Comparison of ENCODE assay signal across 30 cellular contexts in the genomic region with DNA sequence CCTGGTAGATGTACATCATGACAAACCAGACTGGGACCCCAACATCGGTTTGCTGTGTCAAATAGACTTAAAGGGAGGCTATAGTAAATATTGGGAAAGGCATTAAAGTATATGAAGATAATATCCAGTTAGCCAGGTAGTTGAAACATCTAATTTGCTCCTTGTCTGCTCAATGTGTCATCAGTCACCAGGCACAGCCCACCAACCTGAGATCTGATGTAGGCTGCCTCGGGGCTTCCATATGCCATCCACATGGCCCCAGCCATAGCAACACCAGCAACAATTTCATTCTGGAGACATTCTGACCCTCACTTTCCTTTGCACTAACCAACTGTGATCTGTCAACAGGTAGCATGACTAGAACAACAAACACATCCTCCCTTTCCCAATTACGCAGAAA.
"Had no signal": no experiment of that assay in that cellular context is flagged by ENCODE, and none has a peak within 500 bp of the region (broad histone marks: within the 10 kb centered on the region; RNA-seq: fewer than 3 reads in every experiment).

No MANE protein-coding gene starts in this region.

- H3K4me1 ChIP-seq: left ventricle myocardium inferior, pancreas, prostate gland, suprapubic skin, tibial artery, upper lobe of right lung had no signal

- H3K27me3 ChIP-seq: pancreas, suprapubic skin, tibial artery, upper lobe of right lung had no signal

- H3K27ac Mint-ChIP-seq: immature natural killer cell; naive thymus-derived CD4-positive, alpha-beta T cell; natural killer cell treated with Interleukin-12 subunit alpha and Interleukin-12 subunit beta and Interleukin-15 and Interleukin-18, amount 100 ng/mL, for 72 hours; stimulated activated naive CD8-positive, alpha-beta T cell treated with anti-CD3 and anti-CD28 coated beads, Interleukin-15, Interleukin-2, amounts not matched to agents 100 ng/mL and 50 ng/mL, for 24 hours had no signal

- ATAC-seq: left colon; mucosa of descending colon; naive thymus-derived CD4-positive, alpha-beta T cell; natural killer cell treated with Interleukin-12 subunit alpha and Interleukin-12 subunit beta and Interleukin-15 and Interleukin-18, amount 100 ng/mL, for 72 hours; pancreas; right cardiac atrium; sciatic nerve; upper lobe of right lung had no signal

- H3K4me1 Mint-ChIP-seq: immature natural killer cell; naive thymus-derived CD4-positive, alpha-beta T cell had no signal

- H3K9me3 ChIP-seq: left ventricle myocardium inferior, mucosa of descending colon, pancreas, prostate gland, suprapubic skin, thoracic aorta, tibial artery, upper lobe of right lung had no signal

- H3K36me3 ChIP-seq: left ventricle myocardium inferior, pancreas, prostate gland, suprapubic skin, thoracic aorta, tibial artery, upper lobe of right lung had no signal

- H3K27ac ChIP-seq: left ventricle myocardium inferior, pancreas, prostate gland, skin epidermis, suprapubic skin, thoracic aorta, tibial artery, upper lobe of right lung had no signal

- H3K4me3 Mint-ChIP-seq: immature natural killer cell; naive thymus-derived CD4-positive, alpha-beta T cell; natural killer cell treated with Interleukin-12 subunit alpha and Interleukin-12 subunit beta and Interleukin-15 and Interleukin-18, amount 100 ng/mL, for 72 hours; neural crest cell; stimulated activated naive CD8-positive, alpha-beta T cell treated with anti-CD3 and anti-CD28 coated beads, Interleukin-15, Interleukin-2, amounts not matched to agents 100 ng/mL and 50 ng/mL, for 24 hours had no signal

- H3K27me3 Mint-ChIP-seq: natural killer cell treated with Interleukin-12 subunit alpha and Interleukin-12 subunit beta and Interleukin-15 and Interleukin-18, amount 100 ng/mL, for 72 hours had no signal

- H3K9me3 Mint-ChIP-seq: stimulated activated naive CD8-positive, alpha-beta T cell treated with anti-CD3 and anti-CD28 coated beads, Interleukin-15, Interleukin-2, amounts not matched to agents 100 ng/mL and 50 ng/mL, for 24 hours had no signal

- H3K36me3 Mint-ChIP-seq: immature natural killer cell; naive thymus-derived CD4-positive, alpha-beta T cell; natural killer cell treated with Interleukin-12 subunit alpha and Interleukin-12 subunit beta and Interleukin-15 and Interleukin-18, amount 100 ng/mL, for 72 hours had no signal

- DNase-seq: hippocampal formation; immature natural killer cell; kidney; left colon; left ventricle myocardium inferior; midbrain; mucosa of descending colon; naive thymus-derived CD4-positive, alpha-beta T cell; nucleus accumbens; pancreas; posterior cingulate gyrus; retina; right cardiac atrium; stimulated activated CD4-positive, alpha-beta T cell treated with anti-CD3 and anti-CD28 coated beads, Interleukin-12 subunit alpha, Interleukin-12 subunit beta, amount 100 ng/mL, for 4 hours; stimulated activated CD4-positive, alpha-beta T cell treated with anti-CD3 and anti-CD28 coated beads, Interleukin-15, amount 100 ng/mL, for 24 hours; stimulated activated CD4-positive, alpha-beta T cell treated with anti-CD3 and anti-CD28 coated beads, Interleukin-2, amount 100 ng/mL, for 24 hours; stimulated activated CD4-positive, alpha-beta T cell treated with anti-CD3 and anti-CD28 coated beads, Interleukin-4, amount 100 ng/mL, for 1 hour; stimulated activated naive CD4-positive, alpha-beta T cell; tibial artery; trophoblast cell; upper lobe of right lung had no signal

- H3K4me3 ChIP-seq: left ventricle myocardium inferior, lung, mucosa of descending colon, pancreas, prostate gland, skin epidermis, suprapubic skin, thoracic aorta, tibial artery, upper lobe of right lung had no signal
